1 cellular context compared by ENCODE assay signal in the genomic region with DNA sequence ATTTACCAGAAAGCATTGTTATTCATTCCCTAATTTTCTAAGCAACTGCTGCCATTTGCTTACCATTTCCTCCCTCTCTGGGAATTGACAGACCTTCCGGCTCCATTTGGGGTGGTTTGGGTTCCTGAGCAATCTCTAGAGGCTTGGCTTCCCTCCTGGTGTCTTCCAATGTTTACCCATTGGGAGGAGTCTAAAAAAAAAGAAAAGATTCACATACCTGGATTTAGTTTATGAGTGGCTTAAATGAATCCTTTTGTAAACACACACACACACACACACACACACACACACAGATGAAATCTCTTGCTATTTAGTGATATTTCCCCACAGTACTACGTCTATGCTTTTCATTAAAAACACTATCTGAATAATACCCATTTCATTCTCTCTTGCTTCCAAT.
TF ChIP-seq lines count a peak whose summit lies in the region.

No MANE protein-coding gene starts in this region.

TF ChIP-seq in WTC11, 78 proteins besides CTCF, POLR2A, EP300 and RAD21 (continued from another document):
- TF ChIP-seq, protein P1, sequence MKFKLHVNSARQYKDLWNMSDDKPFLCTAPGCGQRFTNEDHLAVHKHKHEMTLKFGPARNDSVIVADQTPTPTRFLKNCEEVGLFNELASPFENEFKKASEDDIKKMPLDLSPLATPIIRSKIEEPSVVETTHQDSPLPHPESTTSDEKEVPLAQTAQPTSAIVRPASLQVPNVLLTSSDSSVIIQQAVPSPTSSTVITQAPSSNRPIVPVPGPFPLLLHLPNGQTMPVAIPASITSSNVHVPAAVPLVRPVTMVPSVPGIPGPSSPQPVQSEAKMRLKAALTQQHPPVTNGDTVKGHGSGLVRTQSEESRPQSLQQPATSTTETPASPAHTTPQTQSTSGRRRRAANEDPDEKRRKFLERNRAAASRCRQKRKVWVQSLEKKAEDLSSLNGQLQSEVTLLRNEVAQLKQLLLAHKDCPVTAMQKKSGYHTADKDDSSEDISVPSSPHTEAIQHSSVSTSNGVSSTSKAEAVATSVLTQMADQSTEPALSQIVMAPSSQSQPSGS (CRISPR knock-in tag; IDR thresholded peaks at IDR 0.05; ENCODE audit: borderline replicate concordance, low read depth): no peak
- TF ChIP-seq, protein P2, sequence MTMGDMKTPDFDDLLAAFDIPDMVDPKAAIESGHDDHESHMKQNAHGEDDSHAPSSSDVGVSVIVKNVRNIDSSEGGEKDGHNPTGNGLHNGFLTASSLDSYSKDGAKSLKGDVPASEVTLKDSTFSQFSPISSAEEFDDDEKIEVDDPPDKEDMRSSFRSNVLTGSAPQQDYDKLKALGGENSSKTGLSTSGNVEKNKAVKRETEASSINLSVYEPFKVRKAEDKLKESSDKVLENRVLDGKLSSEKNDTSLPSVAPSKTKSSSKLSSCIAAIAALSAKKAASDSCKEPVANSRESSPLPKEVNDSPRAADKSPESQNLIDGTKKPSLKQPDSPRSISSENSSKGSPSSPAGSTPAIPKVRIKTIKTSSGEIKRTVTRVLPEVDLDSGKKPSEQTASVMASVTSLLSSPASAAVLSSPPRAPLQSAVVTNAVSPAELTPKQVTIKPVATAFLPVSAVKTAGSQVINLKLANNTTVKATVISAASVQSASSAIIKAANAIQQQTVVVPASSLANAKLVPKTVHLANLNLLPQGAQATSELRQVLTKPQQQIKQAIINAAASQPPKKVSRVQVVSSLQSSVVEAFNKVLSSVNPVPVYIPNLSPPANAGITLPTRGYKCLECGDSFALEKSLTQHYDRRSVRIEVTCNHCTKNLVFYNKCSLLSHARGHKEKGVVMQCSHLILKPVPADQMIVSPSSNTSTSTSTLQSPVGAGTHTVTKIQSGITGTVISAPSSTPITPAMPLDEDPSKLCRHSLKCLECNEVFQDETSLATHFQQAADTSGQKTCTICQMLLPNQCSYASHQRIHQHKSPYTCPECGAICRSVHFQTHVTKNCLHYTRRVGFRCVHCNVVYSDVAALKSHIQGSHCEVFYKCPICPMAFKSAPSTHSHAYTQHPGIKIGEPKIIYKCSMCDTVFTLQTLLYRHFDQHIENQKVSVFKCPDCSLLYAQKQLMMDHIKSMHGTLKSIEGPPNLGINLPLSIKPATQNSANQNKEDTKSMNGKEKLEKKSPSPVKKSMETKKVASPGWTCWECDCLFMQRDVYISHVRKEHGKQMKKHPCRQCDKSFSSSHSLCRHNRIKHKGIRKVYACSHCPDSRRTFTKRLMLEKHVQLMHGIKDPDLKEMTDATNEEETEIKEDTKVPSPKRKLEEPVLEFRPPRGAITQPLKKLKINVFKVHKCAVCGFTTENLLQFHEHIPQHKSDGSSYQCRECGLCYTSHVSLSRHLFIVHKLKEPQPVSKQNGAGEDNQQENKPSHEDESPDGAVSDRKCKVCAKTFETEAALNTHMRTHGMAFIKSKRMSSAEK (CRISPR knock-in tag; IDR thresholded peaks at IDR 0.05; ENCODE audit: borderline replicate concordance): no peak
- TF ChIP-seq SP1 (CRISPR knock-in tag; conservative IDR thresholded peaks at IDR 0.05) (no peak), FOXK1 (CRISPR knock-in tag; IDR thresholded peaks at IDR 0.05) (no peak), SMAD4 (CRISPR knock-in tag; IDR thresholded peaks at IDR 0.05) (no peak), ESRRA (CRISPR knock-in tag; IDR thresholded peaks at IDR 0.05; ENCODE audit: borderline replicate concordance) (no peak), ZNF423 (CRISPR knock-in tag; IDR thresholded peaks at IDR 0.05) (no peak), IRF2 (CRISPR knock-in tag; IDR thresholded peaks at IDR 0.05; ENCODE audit: borderline replicate concordance, low read depth) (no peak), ZNF396 (CRISPR knock-in tag; IDR thresholded peaks at IDR 0.05; ENCODE audit: borderline replicate concordance) (no peak), NR2C2 (CRISPR knock-in tag; IDR thresholded peaks at IDR 0.05) (no peak), ZNF671 (CRISPR knock-in tag; IDR thresholded peaks at IDR 0.05) (no peak), ZNF416 (CRISPR knock-in tag; IDR thresholded peaks at IDR 0.05) (no peak)
- TF ChIP-seq, protein P3, sequence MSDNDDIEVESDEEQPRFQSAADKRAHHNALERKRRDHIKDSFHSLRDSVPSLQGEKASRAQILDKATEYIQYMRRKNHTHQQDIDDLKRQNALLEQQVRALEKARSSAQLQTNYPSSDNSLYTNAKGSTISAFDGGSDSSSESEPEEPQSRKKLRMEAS (CRISPR knock-in tag; IDR thresholded peaks at IDR 0.05): no peak
- TF ChIP-seq, protein P4, sequence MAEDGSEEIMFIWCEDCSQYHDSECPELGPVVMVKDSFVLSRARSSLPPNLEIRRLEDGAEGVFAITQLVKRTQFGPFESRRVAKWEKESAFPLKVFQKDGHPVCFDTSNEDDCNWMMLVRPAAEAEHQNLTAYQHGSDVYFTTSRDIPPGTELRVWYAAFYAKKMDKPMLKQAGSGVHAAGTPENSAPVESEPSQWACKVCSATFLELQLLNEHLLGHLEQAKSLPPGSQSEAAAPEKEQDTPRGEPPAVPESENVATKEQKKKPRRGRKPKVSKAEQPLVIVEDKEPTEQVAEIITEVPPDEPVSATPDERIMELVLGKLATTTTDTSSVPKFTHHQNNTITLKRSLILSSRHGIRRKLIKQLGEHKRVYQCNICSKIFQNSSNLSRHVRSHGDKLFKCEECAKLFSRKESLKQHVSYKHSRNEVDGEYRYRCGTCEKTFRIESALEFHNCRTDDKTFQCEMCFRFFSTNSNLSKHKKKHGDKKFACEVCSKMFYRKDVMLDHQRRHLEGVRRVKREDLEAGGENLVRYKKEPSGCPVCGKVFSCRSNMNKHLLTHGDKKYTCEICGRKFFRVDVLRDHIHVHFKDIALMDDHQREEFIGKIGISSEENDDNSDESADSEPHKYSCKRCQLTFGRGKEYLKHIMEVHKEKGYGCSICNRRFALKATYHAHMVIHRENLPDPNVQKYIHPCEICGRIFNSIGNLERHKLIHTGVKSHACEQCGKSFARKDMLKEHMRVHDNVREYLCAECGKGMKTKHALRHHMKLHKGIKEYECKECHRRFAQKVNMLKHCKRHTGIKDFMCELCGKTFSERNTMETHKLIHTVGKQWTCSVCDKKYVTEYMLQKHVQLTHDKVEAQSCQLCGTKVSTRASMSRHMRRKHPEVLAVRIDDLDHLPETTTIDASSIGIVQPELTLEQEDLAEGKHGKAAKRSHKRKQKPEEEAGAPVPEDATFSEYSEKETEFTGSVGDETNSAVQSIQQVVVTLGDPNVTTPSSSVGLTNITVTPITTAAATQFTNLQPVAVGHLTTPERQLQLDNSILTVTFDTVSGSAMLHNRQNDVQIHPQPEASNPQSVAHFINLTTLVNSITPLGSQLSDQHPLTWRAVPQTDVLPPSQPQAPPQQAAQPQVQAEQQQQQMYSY (CRISPR knock-in tag; IDR thresholded peaks at IDR 0.05): no peak
